8 cellular contexts compared by ENCODE assay signal in genomic region chr6:105179244-105180065, GRCh38. TPM values are rescaled to one million over a fixed set of nuclear protein-coding genes. Genes with fewer than 3 reads are reported as not detected.
DNase-seq lines count a peak whose midpoint lies in the region; TF ChIP-seq lines count a peak whose summit lies in the region.

Gene POPDC3, minus strand, starts transcription at chr6:105180014. Its CDS starts 18,105 bp downstream, at chr6:105161909.

- H3K9ac ChIP-seq in SU-DHL-6 (ENCODE audit: low read length): no peak within 1 kb of the TSS

- H3K4me1 Mint-ChIP-seq in nephron progenitor cell: peaks cover 22% of the 10 kb centered on the region

- H3F3A ChIP-seq in SU-DHL-6 (ENCODE audit: insufficient read depth): no peaks in the 10 kb centered on the region

- H3K36me3 Mint-ChIP-seq in nephron progenitor cell (ENCODE audit: low read depth): no peaks in the 10 kb centered on the region

- no peak within 1 kb of the TSS for H3K27ac ChIP-seq in SU-DHL-6 (ENCODE audit: low read depth, low read length)

- H3K9me2 ChIP-seq in SU-DHL-6 (replicated peaks; ENCODE audit: insufficient read depth, low read length): no peaks in the 10 kb centered on the region

- H2AFZ ChIP-seq in SU-DHL-6 (ENCODE audit: low read depth, low read length, severe bottlenecking): no peak within 1 kb of the TSS

- no peaks in the 10 kb centered on the region for H3K79me2 ChIP-seq in SU-DHL-6 (ENCODE audit: insufficient read depth, low read length)

- no peak for TF ChIP-seq CTCF in SU-DHL-6 (IDR thresholded peaks at IDR 0.05; ENCODE audit: insufficient read depth, low read length, poor library complexity, severe bottlenecking)
- TF ChIP-seq CTCF in fibroblast of the aortic adventitia (IDR thresholded peaks at IDR 0.05; ENCODE audit: insufficient read depth, low read length): peak; percentile 1
- no peak for TF ChIP-seq CTCF in nephron progenitor cell (IDR thresholded peaks at IDR 0.05)

- H3K4me3 ChIP-seq in SU-DHL-6 (ENCODE audit: insufficient read depth, low read length, poor library complexity, severe bottlenecking) (no peak within 1 kb of the TSS), fibroblast of the aortic adventitia (ENCODE audit: low read depth, low read length) (peak within 1 kb of the TSS; percentile 75)

- no peaks in the 10 kb centered on the region for H3K27me3 ChIP-seq in SU-DHL-6 (ENCODE audit: low read length)

- H3K4me2 ChIP-seq in SU-DHL-6 (ENCODE audit: low read depth, low read length, poor library complexity, severe bottlenecking): peak within 1 kb of the TSS; percentile 15

- no peaks in the 10 kb centered on the region for H3K36me3 ChIP-seq in SU-DHL-6 (ENCODE audit: low read length)

- H3K27ac Mint-ChIP-seq in nephron progenitor cell: no peak within 1 kb of the TSS

- DNase-seq in DMS53 (lab: John Stamatoyannopoulos, UW): peak; percentile 73
- DNase-seq in HCEC 1CT: peak; percentile 48
- peak; percentile 54 for DNase-seq in fibroblast of the aortic adventitia (ENCODE audit: low read depth)
- DNase-seq in nephron progenitor cell: peak; percentile 69
- DNase-seq in NCI-H2107 treated with DMSO at 0.1 percent for 48 hours (lab: John Stamatoyannopoulos, UW; ENCODE audit: unreplicated experiment): no peak
- no peak for DNase-seq in cortex of kidney (lab: John Stamatoyannopoulos, UW)
- no peak for DNase-seq in ureter (ENCODE audit: low spot score)

- H3K9me3 Mint-ChIP-seq in nephron progenitor cell: no peaks in the 10 kb centered on the region

- H4K20me1 ChIP-seq in SU-DHL-6 (ENCODE audit: low read depth, low read length): no peaks in the 10 kb centered on the region

- H3K27me3 Mint-ChIP-seq in nephron progenitor cell (ENCODE audit: low read depth, poor library complexity): peaks cover 47% of the 10 kb centered on the region

- no peaks in the 10 kb centered on the region for H3K9me3 ChIP-seq in SU-DHL-6 (ENCODE audit: insufficient read depth, low read length)

- H3K4me3 Mint-ChIP-seq in nephron progenitor cell: peak within 1 kb of the TSS; percentile 86

RNA-seq across cellular contexts. Expression of gene POPDC3, which starts in this region (rescaled TPM):
- 7.5 and 33.7 TPM in 2 replicates for total RNA-seq in fibroblast of the aortic adventitia (ENCODE audit: low replicate concordance)
- not detected for total RNA-seq in ureter

Comparison
In these comparisons a context has a peak if more than half of its experiments do, and no peak if none do; other contexts are left out.
1. DNase-seq: peak in DMS53 (single experiment), HCEC 1CT (single experiment), fibroblast of the aortic adventitia (single experiment) and nephron progenitor cell (single experiment); none in NCI-H2107 treated with DMSO at 0.1 percent for 48 hours (single experiment), cortex of kidney (single experiment) and ureter (single experiment).